ENCODE assay signal across 6 cellular contexts in the genomic region with DNA sequence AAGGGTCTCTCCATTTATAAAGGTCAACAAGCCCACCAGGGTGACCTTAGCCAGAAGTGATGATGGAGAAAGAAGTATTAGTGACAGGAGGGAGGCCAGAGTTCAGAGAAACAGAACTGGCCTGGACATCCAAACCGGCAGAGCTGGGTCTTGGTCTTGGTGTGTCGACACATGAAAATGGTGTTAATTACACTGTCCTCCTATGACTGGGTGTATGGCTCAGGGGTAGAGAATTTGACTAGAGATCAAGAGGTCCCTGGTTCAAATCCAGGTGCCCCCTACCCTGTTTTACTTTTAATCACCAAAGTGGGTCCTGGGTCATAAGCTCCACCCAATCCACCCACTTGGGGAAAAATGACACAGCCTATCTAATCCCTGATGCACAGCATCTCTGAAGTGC.
"Had no signal": no experiment of that assay in that cellular context is flagged by ENCODE, and none has a peak within 500 bp of the region (broad histone marks: within the 10 kb centered on the region; RNA-seq: fewer than 3 reads in every experiment).

No MANE protein-coding gene starts in this region.

- H3K4me2 ChIP-seq: GM23338 had no signal

- ATAC-seq: GM23338 had no signal

- H3K4me3 Mint-ChIP-seq: GM23338, H9 had no signal

- H3K27ac Mint-ChIP-seq: GM23338, H9 had no signal

- H3K4me1 Mint-ChIP-seq: GM23338, H9 had no signal

- H3K9me3 Mint-ChIP-seq: GM23338, H9 had no signal

- H2AFZ ChIP-seq: GM23338 had no signal

- DNase-seq: H9, HCEC 1CT, IMR-90, KBM-7 had no signal

- H3K4me3 ChIP-seq: GM23338 had no signal

- FAIRE-seq: HTR-8/SVneo had no signal
